8 cellular contexts compared by ENCODE assay signal in the genomic region with DNA sequence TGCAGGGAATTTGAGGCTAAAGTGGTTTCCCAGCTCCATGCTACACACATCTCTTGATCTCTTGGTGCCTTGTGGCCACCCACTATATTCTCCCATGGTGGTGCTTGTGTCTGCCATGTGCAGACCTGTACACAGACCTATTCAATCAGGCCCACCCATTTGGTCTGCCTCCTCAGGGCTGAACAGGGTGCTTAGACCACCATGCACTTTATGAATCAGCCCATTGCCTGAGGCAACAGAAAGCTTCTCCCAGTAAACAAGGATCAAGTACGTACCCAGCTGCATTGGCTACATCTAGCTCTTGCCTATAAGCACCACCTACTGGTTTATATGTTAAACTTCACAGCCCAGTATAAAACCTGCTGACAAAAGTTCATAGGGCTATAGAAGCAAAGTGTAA.
DNase-seq lines count a peak whose midpoint lies in the region; ATAC-seq and TF ChIP-seq lines count a peak whose summit lies in the region.

No MANE protein-coding gene starts in this region.

- no peak overlapping the region for H3K27ac Mint-ChIP-seq in activated CD8-positive, alpha-beta T cell treated with anti-CD3 and anti-CD28 coated beads, Interleukin-2, amount 10 ng/mL, durations not matched to agents 7 days and 5 days

- CTCF ChIA-PET in activated CD8-positive, alpha-beta T cell treated with anti-CD3 and anti-CD28 coated beads, Interleukin-2, amount 10 ng/mL, durations not matched to agents 7 days and 5 days (lab: Charles Lee): no interaction called here

- H3K9me3 ChIP-seq in RWPE2 (ENCODE audit: severe bottlenecking): no peaks in the 10 kb centered on the region

- peak; percentile 29 for DNase-seq in A172 (ENCODE audit: low spot score)
- DNase-seq in RWPE2 (ENCODE audit: low spot score): no peak
- DNase-seq in left cardiac atrium: no peak
- no peak for DNase-seq in NCI-H187 (lab: John Stamatoyannopoulos, UW)
- DNase-seq in activated CD8-positive, alpha-beta T cell treated with anti-CD3 and anti-CD28 coated beads, Interleukin-2, amount 10 ng/mL, durations not matched to agents 7 days and 5 days: no peak
- no peak for DNase-seq in GM19240 (ENCODE audit: insufficient read length, low spot score)

- H3K4me1 Mint-ChIP-seq in activated CD8-positive, alpha-beta T cell treated with anti-CD3 and anti-CD28 coated beads, Interleukin-2, amount 10 ng/mL, durations not matched to agents 7 days and 5 days (ENCODE audit: low read depth): no peaks in the 10 kb centered on the region

- H3K36me3 Mint-ChIP-seq in activated CD8-positive, alpha-beta T cell treated with anti-CD3 and anti-CD28 coated beads, Interleukin-2, amount 10 ng/mL, durations not matched to agents 7 days and 5 days (ENCODE audit: low read depth): no peaks in the 10 kb centered on the region

- no peak overlapping the region for H3K4me3 ChIP-seq in RWPE2 (ENCODE audit: severe bottlenecking)

- no peaks in the 10 kb centered on the region for H3K4me1 ChIP-seq in RWPE2 (ENCODE audit: insufficient read depth, poor library complexity, severe bottlenecking)

- no peaks in the 10 kb centered on the region for H3K27me3 Mint-ChIP-seq in activated CD8-positive, alpha-beta T cell treated with anti-CD3 and anti-CD28 coated beads, Interleukin-2, amount 10 ng/mL, durations not matched to agents 7 days and 5 days (ENCODE audit: low read depth)

- peak; percentile 39 for TF ChIP-seq CTCF in RWPE2 (IDR thresholded peaks at IDR 0.05; ENCODE audit: poor library complexity, severe bottlenecking)

- H3K27ac ChIP-seq in RWPE2 (ENCODE audit: poor library complexity, severe bottlenecking): no peak overlapping the region

- peaks cover 11% of the 10 kb centered on the region for H3K9me3 Mint-ChIP-seq in activated CD8-positive, alpha-beta T cell treated with anti-CD3 and anti-CD28 coated beads, Interleukin-2, amount 10 ng/mL, durations not matched to agents 7 days and 5 days (ENCODE audit: insufficient read depth)

- H3K4me3 Mint-ChIP-seq in activated CD8-positive, alpha-beta T cell treated with anti-CD3 and anti-CD28 coated beads, Interleukin-2, amount 10 ng/mL, durations not matched to agents 7 days and 5 days: no peak overlapping the region

- H3K27me3 ChIP-seq in RWPE2 (ENCODE audit: insufficient read depth, poor library complexity, severe bottlenecking): peaks cover 12% of the 10 kb centered on the region

- intact Hi-C loops in left cardiac atrium (cut with DNase I): loop anchor here in 1 of 2 donors (5.0 to 10.0 kb wide), 2 partner anchors 777 to 1124 kb away; no protein-coding TSS in a partner anchor

- ATAC-seq in HG02938 (IDR thresholded peaks at IDR 0.05; ENCODE audit: unreplicated experiment) (peak; percentile 61), RWPE2 (ENCODE audit: low read depth) (peak; percentile 69), left cardiac atrium (peak; percentile 44 to 53), GM18861 (IDR thresholded peaks at IDR 0.05; ENCODE audit: unreplicated experiment) (no peak)
- no peak for ATAC-seq in activated CD8-positive, alpha-beta T cell treated with anti-CD3 and anti-CD28 coated beads, Interleukin-2, amount 10 ng/mL, durations not matched to agents 7 days and 5 days

- no peaks in the 10 kb centered on the region for H3K36me3 ChIP-seq in RWPE2 (ENCODE audit: low read depth)

- POLR2A ChIA-PET in activated CD8-positive, alpha-beta T cell treated with anti-CD3 and anti-CD28 coated beads, Interleukin-2, amount 10 ng/mL, durations not matched to agents 7 days and 5 days (lab: Charles Lee): no interaction called here

Comparison
In these comparisons a context has a peak if more than half of its experiments do, and no peak if none do; other contexts are left out.
1. ATAC-seq: peak in HG02938 (single experiment), RWPE2 (single experiment) and left cardiac atrium (2 of 2); none in activated CD8-positive, alpha-beta T cell treated with anti-CD3 and anti-CD28 coated beads, Interleukin-2, amount 10 ng/mL, durations not matched to agents 7 days and 5 days (single experiment) and GM18861 (single experiment).